8 cellular contexts compared by ENCODE assay signal in the genomic region with DNA sequence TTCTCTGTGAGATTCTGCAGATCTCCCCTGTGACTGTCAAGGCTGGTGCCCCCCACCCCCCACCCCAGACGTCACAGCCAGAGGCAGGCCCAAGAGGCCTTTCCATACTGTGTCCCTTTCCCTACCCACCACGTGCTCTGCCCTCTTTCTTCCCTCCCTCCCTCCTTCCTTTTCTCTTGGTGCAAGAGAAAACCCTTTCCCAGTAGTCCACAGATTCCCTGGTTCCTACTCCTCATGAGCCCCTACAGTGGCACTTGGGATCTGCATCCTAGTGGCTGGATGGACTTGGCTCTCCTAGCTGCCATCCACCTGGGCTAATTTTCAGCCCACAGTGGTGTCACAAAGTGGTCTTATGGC. TPM values are rescaled to one million over a fixed set of nuclear protein-coding genes. Genes with fewer than 3 reads are reported as not detected.
DNase-seq lines count a peak whose midpoint lies in the region; ATAC-seq, FAIRE-seq and TF ChIP-seq lines count a peak whose summit lies in the region.

No MANE protein-coding gene starts in this region.

- H3K4me2 ChIP-seq in SU-DHL-6 (ENCODE audit: low read depth, low read length, poor library complexity, severe bottlenecking) (peak overlapping the region; percentile 53), keratinocyte (ENCODE audit: control insufficient read depth, extremely low read depth, insufficient read depth, low read depth, low read length) (peak overlapping the region; percentile 30)

- DNase-seq in activated naive CD4-positive, alpha-beta T cell treated with anti-CD3 and anti-CD28 coated beads, Interleukin-2, amount 10 ng/mL, durations not matched to agents 7 days and 5 days, result no peak
- DNase-seq in activated naive CD4-positive, alpha-beta T cell treated with Interleukin-2 at 50 U/mL for 16 hours, result no peak
- DNase-seq in keratinocyte (ENCODE audit: low read depth, low spot score) (no peak), type B pancreatic cell (ENCODE audit: extremely low spot score, unreplicated experiment) (no peak), dedifferentiated amniotic fluid mesenchymal stem cell (ENCODE audit: extremely low spot score) (no peak)
- DNase-seq in stimulated activated CD4-positive, alpha-beta T cell treated with anti-CD3 and anti-CD28 coated beads, Interleukin-4, amount 100 ng/mL, for 24 hours, result no peak

- no peak overlapping the region for H3K4me3 ChIP-seq in SU-DHL-6 (ENCODE audit: insufficient read depth, low read length, poor library complexity, severe bottlenecking)
- no peak overlapping the region for H3K4me3 ChIP-seq in keratinocyte (ENCODE audit: control insufficient read depth in 2 of 3, extremely low read depth in 1 of 3, insufficient read depth in 2 of 3, low read depth in 1 of 3, low read length in 3 of 3)

- H3K9me1 ChIP-seq in keratinocyte (ENCODE audit: control insufficient read depth, extremely low read depth, insufficient read depth, low read length), result peaks cover 6% of the 10 kb centered on the region

- H3K27me3 Mint-ChIP-seq in activated naive CD4-positive, alpha-beta T cell treated with anti-CD3 and anti-CD28 coated beads, Interleukin-2, amount 10 ng/mL, durations not matched to agents 7 days and 5 days, result no peaks in the 10 kb centered on the region
- no peaks in the 10 kb centered on the region for H3K27me3 Mint-ChIP-seq in type B pancreatic cell

- no peaks in the 10 kb centered on the region for H3K9me3 Mint-ChIP-seq in activated naive CD4-positive, alpha-beta T cell treated with anti-CD3 and anti-CD28 coated beads, Interleukin-2, amount 10 ng/mL, durations not matched to agents 7 days and 5 days
- H3K9me3 Mint-ChIP-seq in type B pancreatic cell, result no peaks in the 10 kb centered on the region

- no peaks in the 10 kb centered on the region for H3K9me2 ChIP-seq in SU-DHL-6 (replicated peaks; ENCODE audit: insufficient read depth, low read length)

- H3K27ac Mint-ChIP-seq in activated naive CD4-positive, alpha-beta T cell treated with anti-CD3 and anti-CD28 coated beads, Interleukin-2, amount 10 ng/mL, durations not matched to agents 7 days and 5 days, result peak overlapping the region; percentile 97
- H3K27ac Mint-ChIP-seq in type B pancreatic cell, result peak overlapping the region; percentile 93

- H3K79me2 ChIP-seq in SU-DHL-6 (ENCODE audit: insufficient read depth, low read length), result peaks cover 39% of the 10 kb centered on the region
- H3K79me2 ChIP-seq in keratinocyte (ENCODE audit: control insufficient read depth, insufficient read depth, low read length), result peaks cover 84% of the 10 kb centered on the region

- H3F3A ChIP-seq in SU-DHL-6 (ENCODE audit: insufficient read depth), result peaks cover 10% of the 10 kb centered on the region; the same call in 1 of the 2 replicates

- dilution Hi-C loops in keratinocyte (cut with MboI; ENCODE audit: extremely low pct_ligation_motif_present, low sequenced_read_pairs), result no loop called here

- H2AFZ ChIP-seq in SU-DHL-6 (ENCODE audit: low read depth, low read length, severe bottlenecking) (no peak overlapping the region), keratinocyte (ENCODE audit: control insufficient read depth, low read length) (no peak overlapping the region)

- H3K9me3 ChIP-seq in SU-DHL-6 (ENCODE audit: insufficient read depth, low read length) (no peaks in the 10 kb centered on the region), keratinocyte (ENCODE audit: control insufficient read depth, low read depth, low read length) (no peaks in the 10 kb centered on the region)

- H3K27ac ChIP-seq in SU-DHL-6 (ENCODE audit: low read depth, low read length) (peak overlapping the region; percentile 88), keratinocyte (ENCODE audit: control insufficient read depth, insufficient read depth, low read length) (peak overlapping the region; percentile 82)

- no peak for TF ChIP-seq CTCF in SU-DHL-6 (IDR thresholded peaks at IDR 0.05; ENCODE audit: insufficient read depth, low read length, poor library complexity, severe bottlenecking)
- TF ChIP-seq CTCF in keratinocyte (optimal IDR thresholded peaks at IDR 0.05 in 1 of 3, IDR thresholded peaks at IDR 0.05 in 1 of 3, conservative IDR thresholded peaks at IDR 0.05 in 1 of 3; ENCODE audit: extremely low read depth in 1 of 3, insufficient read depth in 2 of 3, low read length in 3 of 3), result no peak
- no peak for TF ChIP-seq CTCF in type B pancreatic cell (conservative IDR thresholded peaks at IDR 0.05)

- CTCF ChIA-PET in activated naive CD4-positive, alpha-beta T cell treated with anti-CD3 and anti-CD28 coated beads, Interleukin-2, amount 10 ng/mL, durations not matched to agents 7 days and 5 days (lab: Charles Lee), result interaction anchor here (0.6 to 14.1 kb wide), 3 partner anchors 74 to 127 kb away, joined by 3 to 160 read pairs (median 7); no protein-coding TSS in a partner anchor

- peak overlapping the region; percentile 66 for H3K4me3 Mint-ChIP-seq in activated naive CD4-positive, alpha-beta T cell treated with anti-CD3 and anti-CD28 coated beads, Interleukin-2, amount 10 ng/mL, durations not matched to agents 7 days and 5 days
- no peak overlapping the region for H3K4me3 Mint-ChIP-seq in type B pancreatic cell

- H3K27me3 ChIP-seq in SU-DHL-6 (ENCODE audit: low read length), result no peaks in the 10 kb centered on the region
- H3K27me3 ChIP-seq in keratinocyte (ENCODE audit: control insufficient read depth, extremely low read depth, insufficient read depth, low read length), result no peaks in the 10 kb centered on the region

- peaks cover 100% of the 10 kb centered on the region for H3K4me1 Mint-ChIP-seq in activated naive CD4-positive, alpha-beta T cell treated with anti-CD3 and anti-CD28 coated beads, Interleukin-2, amount 10 ng/mL, durations not matched to agents 7 days and 5 days
- peaks cover 57% of the 10 kb centered on the region for H3K4me1 Mint-ChIP-seq in type B pancreatic cell (ENCODE audit: unreplicated experiment)

- H4K20me1 ChIP-seq in SU-DHL-6 (ENCODE audit: low read depth, low read length) (no peaks in the 10 kb centered on the region), keratinocyte (ENCODE audit: control insufficient read depth, extremely low read depth, insufficient read depth, low read length) (peaks cover 2% of the 10 kb centered on the region)

- H3K4me1 ChIP-seq in keratinocyte (ENCODE audit: control insufficient read depth, extremely low read depth, insufficient read depth, low read length), result peaks cover 69% of the 10 kb centered on the region

- no peaks in the 10 kb centered on the region for H3K36me3 ChIP-seq in SU-DHL-6 (ENCODE audit: low read length)
- H3K36me3 ChIP-seq in keratinocyte (ENCODE audit: control insufficient read depth in 2 of 2, extremely low read depth in 1 of 2, insufficient read depth in 2 of 2, low read length in 2 of 2), result peaks cover 0 to 3% of the 10 kb centered on the region in 2 experiments

- ATAC-seq in HG02970 (IDR thresholded peaks at IDR 0.05; ENCODE audit: low FRiP score, unreplicated experiment), result no peak

- H3K9ac ChIP-seq in SU-DHL-6 (ENCODE audit: low read length) (peak overlapping the region; percentile 28; the same call in 1 of the 2 replicates), keratinocyte (ENCODE audit: control insufficient read depth, extremely low read depth, insufficient read depth, low read length) (peak overlapping the region; percentile 36)

- H3K36me3 Mint-ChIP-seq in activated naive CD4-positive, alpha-beta T cell treated with anti-CD3 and anti-CD28 coated beads, Interleukin-2, amount 10 ng/mL, durations not matched to agents 7 days and 5 days, result peaks cover 39% of the 10 kb centered on the region
- H3K36me3 Mint-ChIP-seq in type B pancreatic cell, result no peaks in the 10 kb centered on the region

- peak; percentile 26 for FAIRE-seq in keratinocyte (lab: Jason Lieb, UNC)

RNA-seq across cellular contexts. Expression of a gene that starts 35.1 kb away (rescaled TPM):
- 42.4 to 66.7 TPM (median 59.8 TPM) in 3 replicates for polyA plus RNA-seq in keratinocyte
- 25.8 TPM for polyA plus RNA-seq in keratinocyte (2011; ENCODE audit: low read depth)
- polyA plus RNA-seq in keratinocyte (2011; cell fraction: cytosol; rRNA removed), result 44.4 and 68.0 TPM in 2 replicates
- polyA plus RNA-seq in keratinocyte (2011; cell fraction: nucleus; rRNA removed), result 107 and 118 TPM in 2 replicates
- 58.5 and 59.0 TPM in 2 replicates for polyA plus RNA-seq in keratinocyte (2012; ENCODE audit: low replicate concordance)
- polyA minus RNA-seq in keratinocyte, result 52.2 to 63.3 TPM (median 62.0 TPM) in 3 replicates
- polyA minus RNA-seq in keratinocyte (2011; cell fraction: cytosol; rRNA and poly(A)+ RNA removed), result 49.5 TPM
- polyA minus RNA-seq in keratinocyte (2011; cell fraction: nucleus; rRNA and poly(A)+ RNA removed), result 45.8 and 58.6 TPM in 2 replicates
- total RNA-seq in type B pancreatic cell (ENCODE audit: low replicate concordance), result 38.6 and 58.2 TPM in 2 replicates
